ENCODE assay signal across 15 cellular contexts in genomic region chr3:115098354-115099073, GRCh38. TPM values are rescaled to one million over a fixed set of nuclear protein-coding genes. Genes with fewer than 3 reads are reported as not detected.
A peak's percentile ranks its signal among the peaks of the same experiment; 100 is the strongest.
DNase-seq lines count a peak whose midpoint lies in the region; ATAC-seq and TF ChIP-seq lines count a peak whose summit lies in the region.
"Had no signal": no experiment of that assay in that cellular context is flagged by ENCODE, and none has a peak within 500 bp of the region (broad histone marks: within the 10 kb centered on the region; RNA-seq: fewer than 3 reads in every experiment).

No MANE protein-coding gene starts in this region.

- H2AFZ ChIP-seq in neuron (ENCODE audit: low read depth, low read length) = peak overlapping the region; percentile 87

- ATAC-seq in heart right ventricle (no peak), Right ventricle myocardium inferior (no peak), upper lobe of right lung (no peak), HG02642 (IDR thresholded peaks at IDR 0.05; ENCODE audit: poor library complexity, unreplicated experiment) (no peak)
- ATAC-seq: activated T-helper 17 cell treated with anti-CD3 and anti-CD28 coated beads, Interleukin-2, amount 50 U/mL, for 72 hours; Panc1 had no signal

- DNase-seq in heart right ventricle (no peak), Right ventricle myocardium inferior (ENCODE audit: missing footprints) (no peak), epithelial cell of proximal tubule (ENCODE audit: low read depth) (no peak), upper lobe of right lung (no peak), KBM-7 (no peak), DMS79 treated with DMSO at 0.1 percent for 48 hours (lab: John Stamatoyannopoulos, UW) (no peak)
- DNase-seq: activated CD8-positive, alpha-beta memory T cell treated with anti-CD3 and anti-CD28 coated beads for 24 hours; aorta; COR-L47; NCI-H524 treated with DMSO at 0.1 percent for 48 hours; nucleus accumbens had no signal

- no peaks in the 10 kb centered on the region for H3K36me3 ChIP-seq in heart right ventricle
- H3K36me3 ChIP-seq in neuron (ENCODE audit: insufficient read depth, low read length) = no peaks in the 10 kb centered on the region
- H3K36me3 ChIP-seq in upper lobe of right lung = no peaks in the 10 kb centered on the region

- TF ChIP-seq CTCF in heart right ventricle (IDR thresholded peaks at IDR 0.05) (no peak), epithelial cell of proximal tubule (conservative IDR thresholded peaks at IDR 0.05; ENCODE audit: low read depth, low read length) (no peak), upper lobe of right lung (IDR thresholded peaks at IDR 0.05) (no peak)

- H3K27ac ChIP-seq in heart right ventricle (peak overlapping the region in 8 of 10 donors; percentile 1 to 82 (median 74)), upper lobe of right lung (no peak overlapping the region)

- H3K27me3 ChIP-seq in heart right ventricle (no peaks in the 10 kb centered on the region), neuron (ENCODE audit: insufficient read depth, low read length) (no peaks in the 10 kb centered on the region), upper lobe of right lung (no peaks in the 10 kb centered on the region)

- 74 to 76% methylated on average over 7 of the region's 7 CpGs for WGBS in heart right ventricle, 2 donors

- H3K9me3 ChIP-seq in heart right ventricle = peaks cover 0 to 1% (median 0%) of the 10 kb centered on the region in 11 donors
- H3K9me3 ChIP-seq in neuron (ENCODE audit: low read length) = no peaks in the 10 kb centered on the region
- H3K9me3 ChIP-seq in upper lobe of right lung = no peaks in the 10 kb centered on the region

- H3K4me1 ChIP-seq in heart right ventricle = peaks cover 4 to 77% (median 44%) of the 10 kb centered on the region in 9 donors
- peaks cover 24% of the 10 kb centered on the region for H3K4me1 ChIP-seq in neuron (ENCODE audit: insufficient read depth, low read length)
- H3K4me1 ChIP-seq in upper lobe of right lung = peaks cover 13% of the 10 kb centered on the region

- intact Hi-C loops in heart right ventricle (cut with DNase I) (loop anchor here in 6 of 10 donors (2.0 to 10.0 kb wide), 5 partner anchors 48 to 734 kb away; partner anchors contain the start of gene ZBTB20 (in 3 of the 6)), Right ventricle myocardium inferior (cut with DNase I) (loop anchor here (2.0 to 10.0 kb wide), 2 partner anchors 48 to 474 kb away; partner anchors contain the start of gene ZBTB20), upper lobe of right lung (cut with DNase I) (no loop called here)

- H3K4me3 ChIP-seq in heart right ventricle = peak overlapping the region in 7 of 10 donors; percentile 32 to 56 (median 50)
- peak overlapping the region; percentile 56 for H3K4me3 ChIP-seq in epithelial cell of proximal tubule (ENCODE audit: low read depth, low read length)
- H3K4me3 ChIP-seq in neuron (ENCODE audit: low read length) = peak overlapping the region; percentile 52
- H3K4me3 ChIP-seq in upper lobe of right lung = peak overlapping the region; percentile 51

- in situ Hi-C loops in KBM-7 (cut with MboI; ENCODE audit: low pct_unique_long_range_greater_than_20kb, low sequenced_read_pairs) = no loop called here

RNA-seq across cellular contexts. Expression of gene ZBTB20, which starts 48.6 kb away (rescaled TPM):
- total RNA-seq in heart right ventricle (100 to 1,000 TPM in 3 of 10 donors, 10 to 100 TPM in 7; 44.1 to 105 (median 94.8) TPM), Right ventricle myocardium inferior (55.7 TPM), epithelial cell of proximal tubule (7.1 and 11.2 TPM in 2 replicates), upper lobe of right lung (61.0 TPM)
- polyA plus RNA-seq in heart right ventricle = 1 to 10 TPM in 1 of 2 donors, under 1 TPM in 1; 0.57 to 7.4 TPM
